17 cellular contexts compared by ENCODE assay signal in the genomic region with DNA sequence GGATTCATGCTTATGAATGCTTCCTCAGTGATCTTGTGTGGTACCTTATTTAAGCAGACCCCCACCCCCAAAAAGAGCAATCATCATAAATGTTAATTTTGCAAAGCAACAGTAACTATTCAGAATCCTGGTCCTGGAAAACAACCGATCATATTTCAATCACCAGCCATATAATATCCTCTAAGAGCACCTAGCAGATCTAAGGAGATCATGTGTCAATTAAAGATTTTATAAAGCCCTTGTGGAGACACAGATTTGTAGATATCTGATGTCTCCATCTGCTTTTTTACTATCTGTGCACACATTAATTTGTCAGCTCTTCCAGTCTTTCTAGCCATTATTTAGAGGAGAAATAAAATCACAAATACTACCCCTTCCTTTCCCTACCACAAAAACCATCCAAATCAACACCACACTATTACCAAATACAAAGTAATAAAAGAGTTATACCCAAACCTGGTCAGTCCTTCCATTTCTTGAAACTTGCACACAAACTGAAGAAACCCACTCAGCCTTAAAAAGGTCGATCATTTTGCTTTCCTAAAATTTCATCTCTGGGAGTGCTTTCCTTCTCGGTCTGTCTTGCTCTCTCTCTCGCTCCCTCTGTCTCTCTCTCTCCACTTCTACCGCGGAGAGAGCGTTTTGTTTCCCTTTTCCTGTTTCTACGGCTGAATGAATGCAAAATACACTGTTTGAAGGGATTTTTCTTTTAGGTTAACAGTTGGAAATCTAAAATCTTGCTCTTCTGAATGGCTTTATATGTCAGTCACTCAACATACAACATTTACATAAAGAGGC.
DNase-seq lines count a peak whose midpoint lies in the region; ATAC-seq, FAIRE-seq and TF ChIP-seq lines count a peak whose summit lies in the region.
"Had no signal": no experiment of that assay in that cellular context is flagged by ENCODE, and none has a peak within 500 bp of the region (broad histone marks: within the 10 kb centered on the region; RNA-seq: fewer than 3 reads in every experiment).

No MANE protein-coding gene starts in this region.

- no peaks in the 10 kb centered on the region for H4K20me1 ChIP-seq in GM23248 (ENCODE audit: insufficient read depth)
- no peaks in the 10 kb centered on the region for H4K20me1 ChIP-seq in H1 (replicated peaks in 1 of 2; ENCODE audit: control insufficient read depth in 1 of 2, insufficient read depth in 2 of 2, low read length in 2 of 2)

- H3F3A ChIP-seq in GM23248 (ENCODE audit: insufficient read depth), result no peaks in the 10 kb centered on the region

- H3K4ac ChIP-seq in H1 (replicated peaks; ENCODE audit: insufficient read length, low read depth, low read length) (no peak overlapping the region), neuronal stem cell (ENCODE audit: low read length) (no peak overlapping the region), mesendoderm (ENCODE audit: low read depth, low read length) (no peak overlapping the region)

- H4K8ac ChIP-seq in H1 (ENCODE audit: extremely low read depth, insufficient read depth, low read length) (no peak overlapping the region), neuronal stem cell (ENCODE audit: low read depth, low read length) (no peak overlapping the region), mesendoderm (ENCODE audit: low read depth, low read length) (no peak overlapping the region)

- POLR2A ChIA-PET in H1 (lab: Charles Lee; ENCODE audit: partially characterized antibody), result no interaction called here

- H3K27me3 Mint-ChIP-seq in activated T-cell treated with anti-CD3 and anti-CD28 coated beads, Interleukin-2, amount 50 U/mL, for 24 hours, result peaks cover 14% of the 10 kb centered on the region

- H3K23ac ChIP-seq in H1 (ENCODE audit: insufficient read length) (no peak overlapping the region), neuronal stem cell (ENCODE audit: low read depth, low read length, poor library complexity) (no peak overlapping the region), mesendoderm (ENCODE audit: low read length) (no peak overlapping the region)

- H2BK20ac ChIP-seq in H1 (ENCODE audit: low read length), result no peak overlapping the region

- CTCF ChIA-PET in H1 (lab: Charles Lee; ENCODE audit: partially characterized antibody), result interaction anchor here (1.1 to 2.0 kb wide), 2 partner anchors 12 to 101 kb away, joined by 4 to 6 read pairs; no protein-coding TSS in a partner anchor

- H3K14ac ChIP-seq in H1 (ENCODE audit: insufficient read length) (no peak overlapping the region), neuronal stem cell (ENCODE audit: low read length) (no peak overlapping the region)

- H3K4me3 Mint-ChIP-seq in activated T-cell treated with anti-CD3 and anti-CD28 coated beads, Interleukin-2, amount 50 U/mL, for 24 hours, result no peak overlapping the region
- H3K4me3 Mint-ChIP-seq: activated T-helper 17 cell treated with anti-CD3 and anti-CD28 coated beads, Interleukin-2, amount 50 U/mL, for 72 hours; stimulated activated naive CD8-positive, alpha-beta T cell treated with anti-CD3 and anti-CD28 coated beads, Interleukin-15, Interleukin-2, amounts not matched to agents 100 ng/mL and 50 ng/mL, for 24 hours had no signal

- no peaks in the 10 kb centered on the region for H3K9me2 ChIP-seq in GM23248 (ENCODE audit: insufficient read depth)

- peak overlapping the region; percentile 96 for H2AFZ ChIP-seq in GM23248
- no peak overlapping the region; the same call in 1 of the 2 replicates for H2AFZ ChIP-seq in H1 (ENCODE audit: low read length)
- H2AFZ ChIP-seq in neuronal stem cell (ENCODE audit: low read length), result peak overlapping the region; percentile 27

- no peak for TF ChIP-seq CTCF in H1 (IDR thresholded peaks at IDR 0.05; ENCODE audit: control extremely low read depth in 1 of 3, insufficient read depth in 1 of 3, low read depth in 1 of 3, low read length in 3 of 3)

- H3K79me2 ChIP-seq in GM23248 (ENCODE audit: insufficient read depth), result no peaks in the 10 kb centered on the region
- H3K79me2 ChIP-seq in H1 (ENCODE audit: control insufficient read depth in 1 of 2, insufficient read depth in 2 of 2, low read length in 2 of 2), result no peaks in the 10 kb centered on the region
- no peaks in the 10 kb centered on the region for H3K79me2 ChIP-seq in mesendoderm (ENCODE audit: control insufficient read depth, insufficient read depth, low read length)

- no peak for TF ChIP-seq POLR2A in H1 (IDR thresholded peaks at IDR 0.05; ENCODE audit: control extremely low read depth in 1 of 2, low read depth in 2 of 2, low read length in 2 of 2)

- H3K27me3 ChIP-seq in GM23248 (replicated peaks; ENCODE audit: insufficient read depth) (no peaks in the 10 kb centered on the region), H1 (replicated peaks in 1 of 4; ENCODE audit: control insufficient read depth in 3 of 4, extremely low read depth in 1 of 4, insufficient read depth in 3 of 4, low read length in 3 of 4) (no peaks in the 10 kb centered on the region), neuronal stem cell (ENCODE audit: control insufficient read depth in 3 of 3, insufficient read depth in 3 of 3, low read depth in 1 of 3, low read length in 3 of 3) (no peaks in the 10 kb centered on the region), mesendoderm (ENCODE audit: insufficient read depth, low read length, poor library complexity) (no peaks in the 10 kb centered on the region)

- no peak overlapping the region for H3K18ac ChIP-seq in H1 (ENCODE audit: extremely low read depth, low read length)
- H3K18ac ChIP-seq in neuronal stem cell (ENCODE audit: low read length), result no peak overlapping the region
- no peak overlapping the region for H3K18ac ChIP-seq in mesendoderm (ENCODE audit: low read length)

- no peaks in the 10 kb centered on the region for H3K79me1 ChIP-seq in H1 (ENCODE audit: low read depth, low read length)
- H3K79me1 ChIP-seq in neuronal stem cell (ENCODE audit: low read depth, low read length), result no peaks in the 10 kb centered on the region
- no peaks in the 10 kb centered on the region for H3K79me1 ChIP-seq in mesendoderm (ENCODE audit: low read length)

- no peaks in the 10 kb centered on the region for H3K36me3 ChIP-seq in GM23248 (ENCODE audit: low read depth)
- H3K36me3 ChIP-seq in H1 (ENCODE audit: control insufficient read depth in 2 of 4, insufficient read depth in 4 of 4, low read length in 3 of 4), result no peaks in the 10 kb centered on the region; a peak in 2 of 8 replicates
- H3K36me3 ChIP-seq in neuronal stem cell (replicated peaks in 1 of 2; ENCODE audit: control insufficient read depth in 2 of 2, insufficient read depth in 2 of 2, low read length in 2 of 2), result no peaks in the 10 kb centered on the region
- no peaks in the 10 kb centered on the region for H3K36me3 ChIP-seq in mesendoderm (ENCODE audit: control insufficient read depth, insufficient read depth, low read length)
- H3K36me3 ChIP-seq: SJSA1 had no signal

- no peak for TF ChIP-seq RAD21 in H1 (IDR thresholded peaks at IDR 0.05 in 1 of 2, conservative IDR thresholded peaks at IDR 0.05 in 1 of 2; ENCODE audit: low read depth in 2 of 2, low read length in 2 of 2)

- H3K9ac ChIP-seq in GM23248 (peak overlapping the region; percentile 70), H1 (replicated peaks in 1 of 4; ENCODE audit: extremely low read depth in 1 of 4, low read depth in 3 of 4, low read length in 3 of 4) (no peak overlapping the region), neuronal stem cell (ENCODE audit: low read depth, low read length, poor library complexity) (no peak overlapping the region), mesendoderm (ENCODE audit: low read length) (no peak overlapping the region)

- no peak overlapping the region for H2BK15ac ChIP-seq in H1 (ENCODE audit: low read length)
- H2BK15ac ChIP-seq in neuronal stem cell (ENCODE audit: low read length), result no peak overlapping the region
- H2BK15ac ChIP-seq in mesendoderm (replicated peaks; ENCODE audit: low read depth), result no peak overlapping the region

- FAIRE-seq in H1 (lab: Jason Lieb, UNC), result peak; percentile 32
- FAIRE-seq: bronchial epithelial cell, islet of Langerhans, K562 had no signal

- H3K9me3 ChIP-seq in GM23248 (ENCODE audit: low read depth) (no peaks in the 10 kb centered on the region), H1 (ENCODE audit: insufficient read depth in 2 of 2, low read depth in 1 of 2, low read length in 1 of 2) (no peaks in the 10 kb centered on the region), neuronal stem cell (replicated peaks in 1 of 2; ENCODE audit: control insufficient read depth in 2 of 2, insufficient read depth in 1 of 2, low read depth in 1 of 2, low read length in 2 of 2) (no peaks in the 10 kb centered on the region)
- H3K9me3 ChIP-seq: SJSA1 had no signal

- H4K91ac ChIP-seq in H1 (replicated peaks; ENCODE audit: insufficient read length, low read length) (no peak overlapping the region), neuronal stem cell (ENCODE audit: low read depth, low read length, poor library complexity) (no peak overlapping the region)

- H3K56ac ChIP-seq in H1 (replicated peaks; ENCODE audit: insufficient read length, low read depth, low read length) (no peak overlapping the region), mesendoderm (ENCODE audit: low read length) (no peak overlapping the region)

- H3K27ac Mint-ChIP-seq in activated T-cell treated with anti-CD3 and anti-CD28 coated beads, Interleukin-2, amount 50 U/mL, for 24 hours, result no peak overlapping the region
- H3K27ac Mint-ChIP-seq: activated T-helper 17 cell treated with anti-CD3 and anti-CD28 coated beads, Interleukin-2, amount 50 U/mL, for 72 hours; stimulated activated naive CD8-positive, alpha-beta T cell treated with anti-CD3 and anti-CD28 coated beads, Interleukin-15, Interleukin-2, amounts not matched to agents 100 ng/mL and 50 ng/mL, for 24 hours had no signal

- H3K9me3 Mint-ChIP-seq in activated T-cell treated with anti-CD3 and anti-CD28 coated beads, Interleukin-2, amount 50 U/mL, for 24 hours, result no peaks in the 10 kb centered on the region
- H3K9me3 Mint-ChIP-seq: activated T-helper 17 cell treated with anti-CD3 and anti-CD28 coated beads, Interleukin-2, amount 50 U/mL, for 72 hours; stimulated activated naive CD8-positive, alpha-beta T cell treated with anti-CD3 and anti-CD28 coated beads, Interleukin-15, Interleukin-2, amounts not matched to agents 100 ng/mL and 50 ng/mL, for 24 hours had no signal

- DNase-seq in GM23248 (peak; percentile 44), NCI-H345 treated with DMSO at 0.1 percent for 48 hours (lab: John Stamatoyannopoulos, UW; ENCODE audit: unreplicated experiment) (peak; percentile 26), H1 (ENCODE audit: low read depth in 1 of 2, low spot score in 2 of 2) (no peak), neuronal stem cell (ENCODE audit: low spot score) (no peak), NCI-H1105 treated with DMSO at 0.1 percent for 48 hours (lab: John Stamatoyannopoulos, UW) (no peak), mesendoderm (no peak)
- DNase-seq in activated T-cell treated with anti-CD3 and anti-CD28 coated beads, Interleukin-2, amount 50 U/mL, for 24 hours, result no peak
- DNase-seq: Calu3, occipital lobe had no signal

- H2BK120ac ChIP-seq in H1 (replicated peaks; ENCODE audit: low read depth, low read length) (no peak overlapping the region), neuronal stem cell (ENCODE audit: low read depth, low read length) (no peak overlapping the region), mesendoderm (ENCODE audit: low read depth, low read length) (no peak overlapping the region)

- peaks cover 13% of the 10 kb centered on the region for H3K4me1 ChIP-seq in GM23248 (ENCODE audit: insufficient read depth)
- H3K4me1 ChIP-seq in H1 (replicated peaks in 1 of 4; ENCODE audit: control insufficient read depth in 3 of 4, insufficient read depth in 4 of 4, low read length in 3 of 4), result peaks cover 0 to 4% (median 1%) of the 10 kb centered on the region in 4 experiments; a peak in 3 of 7 replicates
- H3K4me1 ChIP-seq in neuronal stem cell (ENCODE audit: control insufficient read depth in 2 of 2, insufficient read depth in 1 of 2, low read depth in 1 of 2, low read length in 2 of 2), result peaks cover 2 to 3% of the 10 kb centered on the region in 2 donors
- H3K4me1 ChIP-seq in mesendoderm (ENCODE audit: control insufficient read depth, low read depth, low read length), result no peaks in the 10 kb centered on the region
- H3K4me1 ChIP-seq: SJSA1 had no signal

- no peaks in the 10 kb centered on the region for H3K36me3 Mint-ChIP-seq in activated T-cell treated with anti-CD3 and anti-CD28 coated beads, Interleukin-2, amount 50 U/mL, for 24 hours (ENCODE audit: low read depth)

- WGBS in GM23248 (ENCODE audit: low coverage in 1 of 2, low lambda C conversion rate in 2 of 2, missing lambda C conversion rate in 2 of 2), 2 experiments, result 11 to 19% methylated on average over 8 of the region's 8 CpGs
- whole genome bisulfite sequencing in H1 (ENCODE audit: extremely low coverage in 1 of 2, insufficient coverage in 1 of 2, insufficient read length in 1 of 2, insufficient replicate concordance in 2 of 2, low coverage in 1 of 2, low lambda C conversion rate in 2 of 2, missing lambda C conversion rate in 1 of 2), 2 experiments, result 39% methylated on average over 8 of the region's 8 CpGs; no CpG with 5 or more reads in 1 of the 2 experiments
- no CpG with 5 or more reads among the region's 8 CpGs for WGBS in neuronal stem cell (ENCODE audit: extremely low coverage in 2 of 2, insufficient read length in 2 of 2, insufficient replicate concordance in 1 of 2), 2 donors
- no CpG with 5 or more reads among the region's 8 CpGs for WGBS in mesendoderm (ENCODE audit: extremely low coverage, insufficient coverage, low lambda C conversion rate)

- H2BK12ac ChIP-seq in H1 (ENCODE audit: low read depth, low read length), result no peak overlapping the region
- no peak overlapping the region for H2BK12ac ChIP-seq in neuronal stem cell (ENCODE audit: low read length)

- H4K5ac ChIP-seq in H1 (ENCODE audit: insufficient read length, low read depth, low read length), result no peak overlapping the region
- H4K5ac ChIP-seq in mesendoderm (ENCODE audit: low read length), result no peak overlapping the region

- no peak for ATAC-seq in HG03520 (IDR thresholded peaks at IDR 0.05; ENCODE audit: unreplicated experiment)
- ATAC-seq: activated CD4-positive, CD25-positive, alpha-beta regulatory T cell treated with anti-CD3 and anti-CD28 coated beads, Interleukin-2, amount 50 U/mL, for 24 hours; activated T-helper 17 cell treated with anti-CD3 and anti-CD28 coated beads, Interleukin-2, amount 50 U/mL, for 72 hours; K562 had no signal

- H2BK5ac ChIP-seq in H1 (ENCODE audit: low read depth, low read length) (no peak overlapping the region), neuronal stem cell (ENCODE audit: low read length) (no peak overlapping the region), mesendoderm (ENCODE audit: low read length) (no peak overlapping the region)

- H3K4me2 ChIP-seq in GM23248 (ENCODE audit: unreplicated experiment) (peak overlapping the region; percentile 95), H1 (ENCODE audit: insufficient read depth in 1 of 2, low read depth in 2 of 2, low read length in 2 of 2) (peak overlapping the region; percentile 29 to 40; a peak in 1 of 4 replicates), neuronal stem cell (ENCODE audit: insufficient read depth, low read length, poor library complexity, severe bottlenecking) (no peak overlapping the region), mesendoderm (ENCODE audit: low read length) (no peak overlapping the region)

- H3K23me2 ChIP-seq in H1 (ENCODE audit: low read depth, low read length), result no peaks in the 10 kb centered on the region

- H3K4me3 ChIP-seq in GM23248 (peak overlapping the region; percentile 75), H1 (ENCODE audit: extremely low read depth in 1 of 4, insufficient read depth in 2 of 4, low read depth in 3 of 4, low read length in 4 of 4) (peak overlapping the region in 1 of 4 experiments; percentile 20; a peak in 1 of 8 replicates), neuronal stem cell (ENCODE audit: low read length in 2 of 2) (no peak overlapping the region), mesendoderm (ENCODE audit: low read length) (no peak overlapping the region)
- H3K4me3 ChIP-seq: K562, SJSA1 had no signal

- in situ Hi-C loops in GM23248 (cut with MboI), result loop anchor here (10.0 to 25.0 kb wide), 2 partner anchors 121 to 587 kb away; no protein-coding TSS in a partner anchor

- H3K27ac ChIP-seq in GM23248 (no peak overlapping the region), H1 (ENCODE audit: low read depth, low read length) (no peak overlapping the region), neuronal stem cell (replicated peaks; ENCODE audit: low read length) (no peak overlapping the region), mesendoderm (ENCODE audit: low read depth, low read length) (no peak overlapping the region)
- H3K27ac ChIP-seq: SJSA1 had no signal

- TF ChIP-seq EP300 in H1 (IDR thresholded peaks at IDR 0.05; ENCODE audit: borderline replicate concordance in 1 of 2, low read depth in 2 of 2, low read length in 2 of 2), result no peak

- H2AK5ac ChIP-seq in H1 (ENCODE audit: low read depth, low read length) (no peak overlapping the region), neuronal stem cell (ENCODE audit: low read depth, low read length) (no peak overlapping the region), mesendoderm (ENCODE audit: low read length) (no peak overlapping the region)

- H3K4me1 Mint-ChIP-seq in activated T-cell treated with anti-CD3 and anti-CD28 coated beads, Interleukin-2, amount 50 U/mL, for 24 hours (ENCODE audit: low read depth), result no peaks in the 10 kb centered on the region
- H3K4me1 Mint-ChIP-seq: activated T-helper 17 cell treated with anti-CD3 and anti-CD28 coated beads, Interleukin-2, amount 50 U/mL, for 72 hours had no signal

Comparison
In these comparisons a context has a peak if more than half of its experiments do, and no peak if none do; other contexts are left out.
1. DNase-seq: peak in GM23248 (single experiment) and NCI-H345 treated with DMSO at 0.1 percent for 48 hours (single experiment); none in H1 (0 of 2), neuronal stem cell (single experiment), NCI-H1105 treated with DMSO at 0.1 percent for 48 hours (single experiment), mesendoderm (single experiment) and activated T-cell treated with anti-CD3 and anti-CD28 coated beads, Interleukin-2, amount 50 U/mL, for 24 hours (single experiment).
2. H3K4me2 ChIP-seq: peak in GM23248 (single experiment) and H1 (2 of 2); none in neuronal stem cell (single experiment) and mesendoderm (single experiment).